Comparison of ENCODE assay signal across 8 cellular contexts in genomic region chr4:15479089-15479912, GRCh38. TPM values are rescaled to one million over a fixed set of nuclear protein-coding genes. Genes with fewer than 3 reads are reported as not detected.
DNase-seq lines count a peak whose midpoint lies in the region; ATAC-seq and TF ChIP-seq lines count a peak whose summit lies in the region.

No MANE protein-coding gene starts in this region.

- ATAC-seq in left lobe of liver (peak; percentile 94), HG02759 (IDR thresholded peaks at IDR 0.05; ENCODE audit: unreplicated experiment) (no peak)
- no peak for ATAC-seq in activated CD4-positive, CD25-positive, alpha-beta regulatory T cell treated with anti-CD3 and anti-CD28 coated beads, Interleukin-2, amount 50 U/mL, for 24 hours

- H3K9me3 ChIP-seq in Peyer's patch (no peaks in the 10 kb centered on the region), suprapubic skin (no peaks in the 10 kb centered on the region)

- H3K4me1 ChIP-seq in Peyer's patch (no peaks in the 10 kb centered on the region), suprapubic skin (peaks cover 18% of the 10 kb centered on the region)

- DNase-seq in GM04503 (ENCODE audit: low read depth) (peak; percentile 45), Kasumi-1 (lab: John Stamatoyannopoulos, UW) (peak; percentile 88 to 91), Peyer's patch (peak in 2 of 3 donors; percentile 50 to 57), ecto neural progenitor cell (ENCODE audit: low spot score) (peak; percentile 88), left lobe of liver (ENCODE audit: low spot score) (peak; percentile 64), suprapubic skin (ENCODE audit: low spot score in 2 of 2) (no peak)

- peak overlapping the region in 3 of 4 donors; percentile 24 to 66 (median 31) for H3K27ac ChIP-seq in Peyer's patch
- H3K27ac ChIP-seq in suprapubic skin: peak overlapping the region; percentile 52

- H3K36me3 ChIP-seq in Peyer's patch: no peaks in the 10 kb centered on the region
- H3K36me3 ChIP-seq in suprapubic skin: no peaks in the 10 kb centered on the region

- TF ChIP-seq EP300 in suprapubic skin (IDR thresholded peaks at IDR 0.05): no peak

- TF ChIP-seq POLR2A in Peyer's patch (IDR thresholded peaks at IDR 0.05): no peak
- no peak for TF ChIP-seq POLR2A in suprapubic skin (IDR thresholded peaks at IDR 0.05)

- 9% methylated on average over 9 of the region's 11 CpGs for WGBS in suprapubic skin

- TF ChIP-seq CTCF in Peyer's patch (IDR thresholded peaks at IDR 0.05): peak in 4 of 6 experiments; percentile 48 to 73 (median 66)
- TF ChIP-seq CTCF in suprapubic skin (IDR thresholded peaks at IDR 0.05): peak; percentile 42 to 57

- no peaks in the 10 kb centered on the region for H3K27me3 ChIP-seq in Peyer's patch
- H3K27me3 ChIP-seq in suprapubic skin: no peaks in the 10 kb centered on the region

- H3K4me3 ChIP-seq in Peyer's patch: peak overlapping the region; percentile 6 to 40 (median 27)
- H3K4me3 ChIP-seq in suprapubic skin: peak overlapping the region; percentile 46

RNA-seq across cellular contexts. Expression of gene CC2D2A, which starts 9.6 kb away (rescaled TPM):
- 10 to 100 TPM in 1 of 4 donors, 1 to 10 TPM in 3; 7.3 to 45.4 (median 8.9) TPM for total RNA-seq in Peyer's patch
- total RNA-seq in left lobe of liver: 2.4 TPM
- 10 to 100 TPM in 1 of 4 donors, 1 to 10 TPM in 3; 2.8 to 12.5 (median 7.9) TPM for total RNA-seq in suprapubic skin

RNA-seq across cellular contexts. Expression of gene C1QTNF7, which starts 51.5 kb away (rescaled TPM):
- total RNA-seq in Peyer's patch (1 to 10 TPM; 1.2 to 5.0 (median 2.7) TPM), left lobe of liver (0.45 TPM), suprapubic skin (1 to 10 TPM in 2 of 4 donors, under 1 TPM in 2; 0.80 to 6.5 (median 3.3) TPM)

Comparison
In these comparisons a context has a peak if more than half of its experiments do, and no peak if none do; other contexts are left out.
1. DNase-seq: peak in GM04503 (single experiment), Kasumi-1 (2 of 2), Peyer's patch (2 of 3), ecto neural progenitor cell (single experiment) and left lobe of liver (single experiment); none in suprapubic skin (0 of 2).